In genomic region chr7:30503273-30504212, GRCh38 we compare ENCODE assay signal across 1 cellular context.
TF ChIP-seq lines count a peak whose summit lies in the region.

No MANE protein-coding gene starts in this region.

TF ChIP-seq in H1, 55 proteins besides CTCF, POLR2A, EP300 and RAD21 (continued from another document):
- TF ChIP-seq, protein P1, sequence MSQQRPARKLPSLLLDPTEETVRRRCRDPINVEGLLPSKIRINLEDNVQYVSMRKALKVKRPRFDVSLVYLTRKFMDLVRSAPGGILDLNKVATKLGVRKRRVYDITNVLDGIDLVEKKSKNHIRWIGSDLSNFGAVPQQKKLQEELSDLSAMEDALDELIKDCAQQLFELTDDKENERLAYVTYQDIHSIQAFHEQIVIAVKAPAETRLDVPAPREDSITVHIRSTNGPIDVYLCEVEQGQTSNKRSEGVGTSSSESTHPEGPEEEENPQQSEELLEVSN (IDR thresholded peaks at IDR 0.05): no peak
- TF ChIP-seq EZH2 (IDR thresholded peaks at IDR 0.05; ENCODE audit: low read depth, low read length, severe bottlenecking): no peak
- no peak for TF ChIP-seq TBP (IDR thresholded peaks at IDR 0.05; ENCODE audit: low read depth, low read length)
- TF ChIP-seq PHF8 (conservative IDR thresholded peaks at IDR 0.05; ENCODE audit: low read depth, low read length): no peak
- no peak for TF ChIP-seq BCL11A (IDR thresholded peaks at IDR 0.05; ENCODE audit: low read depth in 2 of 2, low read length in 2 of 2)
- TF ChIP-seq CBX8 (IDR thresholded peaks at IDR 0.05; ENCODE audit: borderline replicate concordance, low read depth, low read length): no peak
- TF ChIP-seq, protein P2, sequence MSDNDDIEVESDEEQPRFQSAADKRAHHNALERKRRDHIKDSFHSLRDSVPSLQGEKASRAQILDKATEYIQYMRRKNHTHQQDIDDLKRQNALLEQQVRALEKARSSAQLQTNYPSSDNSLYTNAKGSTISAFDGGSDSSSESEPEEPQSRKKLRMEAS (IDR thresholded peaks at IDR 0.05): no peak
- no peak for TF ChIP-seq HDAC2 (IDR thresholded peaks at IDR 0.05; ENCODE audit: borderline replicate concordance in 1 of 2, low read depth in 2 of 2, low read length in 2 of 2)
- TF ChIP-seq MAFK (IDR thresholded peaks at IDR 0.05; ENCODE audit: low read depth, low read length): no peak
